ENCODE assay signal across 1 cellular context in the genomic region with DNA sequence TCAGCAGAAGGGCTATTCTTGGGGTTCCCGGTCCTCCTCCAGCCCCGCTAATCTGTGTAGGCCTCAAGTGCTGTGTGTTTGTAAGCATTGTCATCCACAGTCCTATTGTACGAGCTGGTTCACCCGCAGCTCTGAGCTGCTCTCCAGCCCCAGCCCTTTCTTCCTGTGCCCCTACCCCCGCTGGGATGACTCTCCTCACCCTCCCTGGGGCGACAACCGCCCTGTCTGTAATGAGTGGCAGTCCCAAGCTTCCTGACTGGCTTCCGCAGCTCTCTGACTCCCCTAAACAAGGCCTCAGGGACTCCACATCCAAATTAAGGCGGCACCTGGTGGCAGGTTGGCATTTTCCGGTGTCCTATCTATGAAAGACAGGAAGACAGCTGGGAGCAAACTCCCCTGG.
TF ChIP-seq lines count a peak whose summit lies in the region.

No MANE protein-coding gene starts in this region.

TF ChIP-seq in H1, 55 proteins besides CTCF, POLR2A, EP300 and RAD21:
- TF ChIP-seq FOSL1 (IDR thresholded peaks at IDR 0.05; ENCODE audit: insufficient read depth, low read depth, low read length): no peak
- TF ChIP-seq, protein P1, sequence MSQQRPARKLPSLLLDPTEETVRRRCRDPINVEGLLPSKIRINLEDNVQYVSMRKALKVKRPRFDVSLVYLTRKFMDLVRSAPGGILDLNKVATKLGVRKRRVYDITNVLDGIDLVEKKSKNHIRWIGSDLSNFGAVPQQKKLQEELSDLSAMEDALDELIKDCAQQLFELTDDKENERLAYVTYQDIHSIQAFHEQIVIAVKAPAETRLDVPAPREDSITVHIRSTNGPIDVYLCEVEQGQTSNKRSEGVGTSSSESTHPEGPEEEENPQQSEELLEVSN (IDR thresholded peaks at IDR 0.05): no peak
- TF ChIP-seq, protein P2, sequence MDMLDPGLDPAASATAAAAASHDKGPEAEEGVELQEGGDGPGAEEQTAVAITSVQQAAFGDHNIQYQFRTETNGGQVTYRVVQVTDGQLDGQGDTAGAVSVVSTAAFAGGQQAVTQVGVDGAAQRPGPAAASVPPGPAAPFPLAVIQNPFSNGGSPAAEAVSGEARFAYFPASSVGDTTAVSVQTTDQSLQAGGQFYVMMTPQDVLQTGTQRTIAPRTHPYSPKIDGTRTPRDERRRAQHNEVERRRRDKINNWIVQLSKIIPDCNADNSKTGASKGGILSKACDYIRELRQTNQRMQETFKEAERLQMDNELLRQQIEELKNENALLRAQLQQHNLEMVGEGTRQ (IDR thresholded peaks at IDR 0.05; ENCODE audit: low read length): no peak
